ENCODE assay signal across 12 cellular contexts in genomic region chrX:55794420-55794819, GRCh38.
DNase-seq lines count a peak whose midpoint lies in the region; ATAC-seq and TF ChIP-seq lines count a peak whose summit lies in the region.
"Had no signal": no experiment of that assay in that cellular context is flagged by ENCODE, and none has a peak within 500 bp of the region (broad histone marks: within the 10 kb centered on the region; RNA-seq: fewer than 3 reads in every experiment).

No MANE protein-coding gene starts in this region.

- no peaks in the 10 kb centered on the region for H3K4me1 ChIP-seq in neural progenitor cell

- no peak overlapping the region for H3K4me3 ChIP-seq in neural progenitor cell

- no peaks in the 10 kb centered on the region for H3K27me3 ChIP-seq in neural progenitor cell

- no peaks in the 10 kb centered on the region for H3K4me1 Mint-ChIP-seq in neural progenitor cell
- H3K4me1 Mint-ChIP-seq: CD14-positive monocyte; central memory CD8-positive, alpha-beta T cell had no signal

- H2AFZ ChIP-seq in neural progenitor cell (replicated peaks) = no peak overlapping the region

- no peak overlapping the region for H3K9ac ChIP-seq in neural progenitor cell

- ATAC-seq in GM18502 (IDR thresholded peaks at IDR 0.05; ENCODE audit: poor library complexity, unreplicated experiment) (peak; percentile 95), GM19372 (IDR thresholded peaks at IDR 0.05; ENCODE audit: low read depth, unreplicated experiment) (peak; percentile 85), HG02763 (IDR thresholded peaks at IDR 0.05; ENCODE audit: unreplicated experiment) (peak; percentile 92), HG03558 (IDR thresholded peaks at IDR 0.05; ENCODE audit: extremely low read depth, unreplicated experiment) (peak; percentile 96), esophagus mucosa (no peak)

- no peak overlapping the region for H3K27ac ChIP-seq in neural progenitor cell
- H3K27ac ChIP-seq: WERI-Rb-1 had no signal

- no peaks in the 10 kb centered on the region for H3K79me2 ChIP-seq in neural progenitor cell (ENCODE audit: low read depth)

- TF ChIP-seq CTCF in neural progenitor cell (IDR thresholded peaks at IDR 0.05) = no peak

- H3K4me3 Mint-ChIP-seq in neural progenitor cell = no peak overlapping the region
- H3K4me3 Mint-ChIP-seq: CD14-positive monocyte; central memory CD8-positive, alpha-beta T cell had no signal

- peaks cover 3% of the 10 kb centered on the region for H3K9me3 ChIP-seq in neural progenitor cell (ENCODE audit: low read depth)

- H3K9me3 Mint-ChIP-seq in neural progenitor cell = no peaks in the 10 kb centered on the region
- H3K9me3 Mint-ChIP-seq: central memory CD8-positive, alpha-beta T cell had no signal

- no peak overlapping the region for H3K27ac Mint-ChIP-seq in neural progenitor cell
- H3K27ac Mint-ChIP-seq: CD14-positive monocyte had no signal

- peaks cover 2% of the 10 kb centered on the region for H3K27me3 Mint-ChIP-seq in neural progenitor cell (ENCODE audit: insufficient read depth, low read depth)
- H3K27me3 Mint-ChIP-seq: central memory CD8-positive, alpha-beta T cell had no signal

- no peak overlapping the region for H3K4me2 ChIP-seq in neural progenitor cell

- H4K20me1 ChIP-seq in neural progenitor cell (ENCODE audit: low read depth) = no peaks in the 10 kb centered on the region

- H3K36me3 Mint-ChIP-seq in neural progenitor cell = no peaks in the 10 kb centered on the region
- H3K36me3 Mint-ChIP-seq: CD14-positive monocyte had no signal

- H3F3A ChIP-seq in neural progenitor cell (ENCODE audit: low read depth) = no peaks in the 10 kb centered on the region

- DNase-seq in D341Med (ENCODE audit: low spot score) (no peak), neural progenitor cell (ENCODE audit: low spot score) (no peak), NAMALWA (ENCODE audit: low spot score) (no peak)
- DNase-seq: NCI-H226, WERI-Rb-1 had no signal

- no peaks in the 10 kb centered on the region for H3K36me3 ChIP-seq in neural progenitor cell
- H3K36me3 ChIP-seq: WERI-Rb-1 had no signal
